1 cellular context compared by ENCODE assay signal in genomic region chr12:47773858-47774580, GRCh38.
A peak's percentile ranks its signal among the peaks of the same experiment; 100 is the strongest.
TF ChIP-seq lines count a peak whose summit lies in the region.

No MANE protein-coding gene starts in this region.

TF ChIP-seq in K562, 482 proteins besides CTCF, POLR2A, EP300 and RAD21 (continued from another document and continues in another):
- TF ChIP-seq STAT6 (CRISPR knock-in tag; IDR thresholded peaks at IDR 0.05) (no peak), MAZ (CRISPR knock-in tag; conservative IDR thresholded peaks at IDR 0.05 in 1 of 2, IDR thresholded peaks at IDR 0.05 in 1 of 2) (peak; percentile 26 to 27; a peak in 1 of 4 replicates), TGIF2 (CRISPR knock-in tag; IDR thresholded peaks at IDR 0.05) (no peak), CHD2 (IDR thresholded peaks at IDR 0.05; ENCODE audit: low read depth, low read length) (no peak), NBN (IDR thresholded peaks at IDR 0.05; ENCODE audit: low read depth) (no peak), ZC3H4 (CRISPR knock-in tag; IDR thresholded peaks at IDR 0.05; ENCODE audit: borderline replicate concordance) (no peak), BRCA1 (IDR thresholded peaks at IDR 0.05) (no peak), BRCA1 (CRISPR knock-in tag; IDR thresholded peaks at IDR 0.05) (no peak), ZZZ3 (IDR thresholded peaks at IDR 0.05) (no peak), ZNF445 (CRISPR knock-in tag; IDR thresholded peaks at IDR 0.05; ENCODE audit: low read depth) (no peak), CBX5 (IDR thresholded peaks at IDR 0.05; ENCODE audit: borderline replicate concordance, low read depth) (no peak), YY1 (IDR thresholded peaks at IDR 0.05; ENCODE audit: borderline replicate concordance in 1 of 3, control insufficient read depth in 1 of 3, extremely low read depth in 1 of 3, insufficient read depth in 3 of 3, insufficient read length in 1 of 3, insufficient replicate concordance in 2 of 3, low read depth in 1 of 3, low read length in 2 of 3) (no peak), GTF2B (IDR thresholded peaks at IDR 0.05; ENCODE audit: extremely low read depth, insufficient read length) (no peak), ARHGAP35 (IDR thresholded peaks at IDR 0.05; ENCODE audit: partially characterized antibody) (no peak), EZH2 (IDR thresholded peaks at IDR 0.05; ENCODE audit: borderline replicate concordance, low read depth, low read length) (no peak), ZNF589 (CRISPR knock-in tag; IDR thresholded peaks at IDR 0.05; ENCODE audit: low read depth) (no peak), KDM2B (CRISPR knock-in tag; IDR thresholded peaks at IDR 0.05) (no peak), ZKSCAN8 (CRISPR knock-in tag; IDR thresholded peaks at IDR 0.05) (no peak), FOXK1 (CRISPR knock-in tag; IDR thresholded peaks at IDR 0.05; ENCODE audit: borderline replicate concordance) (no peak), CBFA2T3 (IDR thresholded peaks at IDR 0.05) (0 out of 2 replicates have a peak, but pooled peaks have one; percentile 1), KDM4B (IDR thresholded peaks at IDR 0.05; ENCODE audit: borderline replicate concordance in 2 of 2, low read depth in 1 of 2) (no peak), TSC22D4 (tag; IDR thresholded peaks at IDR 0.05) (no peak), CHD4 (IDR thresholded peaks at IDR 0.05; ENCODE audit: insufficient read depth, insufficient replicate concordance, low read depth, low read length, poor library complexity, severe bottlenecking) (peak; percentile 80), NFATC3 (IDR thresholded peaks at IDR 0.05) (no peak), ATF1 (CRISPR knock-in tag; IDR thresholded peaks at IDR 0.05) (no peak), ATF1 (tag; IDR thresholded peaks at IDR 0.05) (no peak), HDAC1 (IDR thresholded peaks at IDR 0.05) (peak in 1 of 2 experiments; percentile 76; a peak in 1 of 4 replicates), MCM2 (IDR thresholded peaks at IDR 0.05; ENCODE audit: low read depth) (no peak), RBM14 (IDR thresholded peaks at IDR 0.05; ENCODE audit: borderline replicate concordance, insufficient read depth, low read depth, low read length) (no peak), GTF2E2 (tag; IDR thresholded peaks at IDR 0.05) (no peak), CBX8 (IDR thresholded peaks at IDR 0.05; ENCODE audit: borderline replicate concordance, extremely low read depth, low read depth, low read length, poor library complexity, severe bottlenecking) (no peak), ZNF140 (CRISPR knock-in tag; IDR thresholded peaks at IDR 0.05) (no peak), SRSF3 (IDR thresholded peaks at IDR 0.05; ENCODE audit: insufficient read depth, low read length) (no peak), RB1 (IDR thresholded peaks at IDR 0.05; ENCODE audit: low read depth) (0 out of 2 replicates have a peak, but pooled peaks have one; percentile 8), MXI1 (IDR thresholded peaks at IDR 0.05; ENCODE audit: low read depth, low read length) (no peak), FOXA3 (CRISPR knock-in tag; conservative IDR thresholded peaks at IDR 0.05 in 1 of 2, IDR thresholded peaks at IDR 0.05 in 1 of 2) (no peak), SMC3 (conservative IDR thresholded peaks at IDR 0.05; ENCODE audit: insufficient read depth, low read depth, low read length) (no peak), HDAC8 (tag; IDR thresholded peaks at IDR 0.05) (no peak), DNMT1 (IDR thresholded peaks at IDR 0.05) (no peak), SOX6 (IDR thresholded peaks at IDR 0.05) (no peak), DPF2 (IDR thresholded peaks at IDR 0.05) (peak; percentile 21; the same call in 1 of the 2 replicates), MTA1 (IDR thresholded peaks at IDR 0.05; ENCODE audit: borderline replicate concordance) (no peak), ARID2 (IDR thresholded peaks at IDR 0.05) (no peak), ETV6 (IDR thresholded peaks at IDR 0.05; ENCODE audit: borderline replicate concordance in 1 of 2, low read depth in 2 of 2, low read length in 1 of 2) (no peak), ETV6 (CRISPR knock-in tag; IDR thresholded peaks at IDR 0.05; ENCODE audit: borderline replicate concordance) (no peak), CBX1 (IDR thresholded peaks at IDR 0.05; ENCODE audit: low read depth) (no peak), HEY1 (CRISPR knock-in tag; IDR thresholded peaks at IDR 0.05; ENCODE audit: borderline replicate concordance) (no peak), GABPB1 (CRISPR knock-in tag; IDR thresholded peaks at IDR 0.05) (no peak), PHF8 (IDR thresholded peaks at IDR 0.05; ENCODE audit: borderline replicate concordance, low read length) (no peak), ELF4 (CRISPR knock-in tag; IDR thresholded peaks at IDR 0.05) (no peak), ZNF778 (CRISPR knock-in tag; IDR thresholded peaks at IDR 0.05) (no peak), NEUROD1 (IDR thresholded peaks at IDR 0.05; ENCODE audit: borderline replicate concordance, low read depth, low read length, partially characterized antibody) (no peak), STAT5B (CRISPR knock-in tag; IDR thresholded peaks at IDR 0.05) (no peak), GATAD2A (IDR thresholded peaks at IDR 0.05) (peak; percentile 90; the same call in 1 of the 2 replicates), SRF (CRISPR knock-in tag; IDR thresholded peaks at IDR 0.05) (no peak; a peak in 1 of 4 replicates), TAF9B (IDR thresholded peaks at IDR 0.05; ENCODE audit: partially characterized antibody) (no peak), TBL1XR1 (IDR thresholded peaks at IDR 0.05; ENCODE audit: low read length in 2 of 2) (no peak), ZFX (CRISPR knock-in tag; IDR thresholded peaks at IDR 0.05) (no peak; the same call in 1 of the 2 replicates), ATF4 (CRISPR knock-in tag; IDR thresholded peaks at IDR 0.05) (no peak), ZNF354B (CRISPR knock-in tag; IDR thresholded peaks at IDR 0.05) (no peak), ZNF282 (CRISPR knock-in tag; IDR thresholded peaks at IDR 0.05) (no peak), RBM25 (IDR thresholded peaks at IDR 0.05; ENCODE audit: low read depth, low read length, severe bottlenecking) (peak; percentile 98), POLR2AphosphoS5 (IDR thresholded peaks at IDR 0.05; ENCODE audit: control insufficient read depth, insufficient read depth, low read depth, low read length) (no peak), CHD1 (IDR thresholded peaks at IDR 0.05; ENCODE audit: low read length) (no peak), ZBTB8A (IDR thresholded peaks at IDR 0.05; ENCODE audit: partially characterized antibody) (no peak), ARID3B (CRISPR knock-in tag; IDR thresholded peaks at IDR 0.05; ENCODE audit: borderline replicate concordance) (no peak), ZFP1 (CRISPR knock-in tag; IDR thresholded peaks at IDR 0.05) (no peak), HNRNPH1 (optimal IDR thresholded peaks at IDR 0.05; ENCODE audit: low read depth, low read length) (no peak), KLF6 (CRISPR knock-in tag; IDR thresholded peaks at IDR 0.05; ENCODE audit: borderline replicate concordance) (no peak), TEAD2 (tag; IDR thresholded peaks at IDR 0.05) (no peak), ZNF232 (CRISPR knock-in tag; IDR thresholded peaks at IDR 0.05) (no peak), ZNF668 (CRISPR knock-in tag; IDR thresholded peaks at IDR 0.05) (no peak), CAMTA2 (CRISPR knock-in tag; conservative IDR thresholded peaks at IDR 0.05) (no peak), CXXC5 (CRISPR knock-in tag; IDR thresholded peaks at IDR 0.05) (no peak), EGR1 (conservative IDR thresholded peaks at IDR 0.05) (no peak; the same call in 1 of the 2 replicates)
- TF ChIP-seq, protein P1, sequence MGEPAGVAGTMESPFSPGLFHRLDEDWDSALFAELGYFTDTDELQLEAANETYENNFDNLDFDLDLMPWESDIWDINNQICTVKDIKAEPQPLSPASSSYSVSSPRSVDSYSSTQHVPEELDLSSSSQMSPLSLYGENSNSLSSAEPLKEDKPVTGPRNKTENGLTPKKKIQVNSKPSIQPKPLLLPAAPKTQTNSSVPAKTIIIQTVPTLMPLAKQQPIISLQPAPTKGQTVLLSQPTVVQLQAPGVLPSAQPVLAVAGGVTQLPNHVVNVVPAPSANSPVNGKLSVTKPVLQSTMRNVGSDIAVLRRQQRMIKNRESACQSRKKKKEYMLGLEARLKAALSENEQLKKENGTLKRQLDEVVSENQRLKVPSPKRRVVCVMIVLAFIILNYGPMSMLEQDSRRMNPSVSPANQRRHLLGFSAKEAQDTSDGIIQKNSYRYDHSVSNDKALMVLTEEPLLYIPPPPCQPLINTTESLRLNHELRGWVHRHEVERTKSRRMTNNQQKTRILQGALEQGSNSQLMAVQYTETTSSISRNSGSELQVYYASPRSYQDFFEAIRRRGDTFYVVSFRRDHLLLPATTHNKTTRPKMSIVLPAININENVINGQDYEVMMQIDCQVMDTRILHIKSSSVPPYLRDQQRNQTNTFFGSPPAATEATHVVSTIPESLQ (CRISPR knock-in tag; IDR thresholded peaks at IDR 0.05): no peak; the same call in 1 of the 2 replicates
- TF ChIP-seq, protein P2, sequence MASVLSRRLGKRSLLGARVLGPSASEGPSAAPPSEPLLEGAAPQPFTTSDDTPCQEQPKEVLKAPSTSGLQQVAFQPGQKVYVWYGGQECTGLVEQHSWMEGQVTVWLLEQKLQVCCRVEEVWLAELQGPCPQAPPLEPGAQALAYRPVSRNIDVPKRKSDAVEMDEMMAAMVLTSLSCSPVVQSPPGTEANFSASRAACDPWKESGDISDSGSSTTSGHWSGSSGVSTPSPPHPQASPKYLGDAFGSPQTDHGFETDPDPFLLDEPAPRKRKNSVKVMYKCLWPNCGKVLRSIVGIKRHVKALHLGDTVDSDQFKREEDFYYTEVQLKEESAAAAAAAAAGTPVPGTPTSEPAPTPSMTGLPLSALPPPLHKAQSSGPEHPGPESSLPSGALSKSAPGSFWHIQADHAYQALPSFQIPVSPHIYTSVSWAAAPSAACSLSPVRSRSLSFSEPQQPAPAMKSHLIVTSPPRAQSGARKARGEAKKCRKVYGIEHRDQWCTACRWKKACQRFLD (CRISPR knock-in tag; IDR thresholded peaks at IDR 0.05): no peak
- TF ChIP-seq, protein P3, sequence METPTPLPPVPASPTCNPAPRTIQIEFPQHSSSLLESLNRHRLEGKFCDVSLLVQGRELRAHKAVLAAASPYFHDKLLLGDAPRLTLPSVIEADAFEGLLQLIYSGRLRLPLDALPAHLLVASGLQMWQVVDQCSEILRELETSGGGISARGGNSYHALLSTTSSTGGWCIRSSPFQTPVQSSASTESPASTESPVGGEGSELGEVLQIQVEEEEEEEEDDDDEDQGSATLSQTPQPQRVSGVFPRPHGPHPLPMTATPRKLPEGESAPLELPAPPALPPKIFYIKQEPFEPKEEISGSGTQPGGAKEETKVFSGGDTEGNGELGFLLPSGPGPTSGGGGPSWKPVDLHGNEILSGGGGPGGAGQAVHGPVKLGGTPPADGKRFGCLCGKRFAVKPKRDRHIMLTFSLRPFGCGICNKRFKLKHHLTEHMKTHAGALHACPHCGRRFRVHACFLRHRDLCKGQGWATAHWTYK (CRISPR knock-in tag; IDR thresholded peaks at IDR 0.05): no peak
- TF ChIP-seq, protein P4, sequence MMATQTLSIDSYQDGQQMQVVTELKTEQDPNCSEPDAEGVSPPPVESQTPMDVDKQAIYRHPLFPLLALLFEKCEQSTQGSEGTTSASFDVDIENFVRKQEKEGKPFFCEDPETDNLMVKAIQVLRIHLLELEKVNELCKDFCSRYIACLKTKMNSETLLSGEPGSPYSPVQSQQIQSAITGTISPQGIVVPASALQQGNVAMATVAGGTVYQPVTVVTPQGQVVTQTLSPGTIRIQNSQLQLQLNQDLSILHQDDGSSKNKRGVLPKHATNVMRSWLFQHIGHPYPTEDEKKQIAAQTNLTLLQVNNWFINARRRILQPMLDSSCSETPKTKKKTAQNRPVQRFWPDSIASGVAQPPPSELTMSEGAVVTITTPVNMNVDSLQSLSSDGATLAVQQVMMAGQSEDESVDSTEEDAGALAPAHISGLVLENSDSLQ (IDR thresholded peaks at IDR 0.05): no peak
